1 cellular context compared by ENCODE assay signal in genomic region chr22:19834599-19834998, GRCh38.
TF ChIP-seq lines count a peak whose summit lies in the region.

No MANE protein-coding gene starts in this region.

TF ChIP-seq in K562, 482 proteins besides CTCF, POLR2A, EP300 and RAD21 (continued from another document and continues in another):
- TF ChIP-seq PRDM10 (IDR thresholded peaks at IDR 0.05; ENCODE audit: partially characterized antibody) (no peak), ZBTB7A (IDR thresholded peaks at IDR 0.05; ENCODE audit: borderline replicate concordance, control insufficient read depth, low read depth, low read length) (no peak), BRF1 (IDR thresholded peaks at IDR 0.05; ENCODE audit: borderline replicate concordance, extremely low read depth, insufficient read length) (no peak), MTF1 (CRISPR knock-in tag; IDR thresholded peaks at IDR 0.05; ENCODE audit: borderline replicate concordance) (no peak), TRIM28 (IDR thresholded peaks at IDR 0.05) (no peak), ARID3A (IDR thresholded peaks at IDR 0.05; ENCODE audit: borderline replicate concordance, low read depth, low read length) (no peak), MCM3 (IDR thresholded peaks at IDR 0.05) (no peak), ATF7 (IDR thresholded peaks at IDR 0.05) (no peak), ARHGAP35 (IDR thresholded peaks at IDR 0.05; ENCODE audit: partially characterized antibody) (no peak), CCAR2 (IDR thresholded peaks at IDR 0.05; ENCODE audit: low read depth, low read length) (no peak), SMARCA4 (IDR thresholded peaks at IDR 0.05) (no peak), BDP1 (IDR thresholded peaks at IDR 0.05; ENCODE audit: insufficient read depth, insufficient read length) (no peak), STAT6 (CRISPR knock-in tag; IDR thresholded peaks at IDR 0.05) (no peak), ZNF77 (CRISPR knock-in tag; IDR thresholded peaks at IDR 0.05) (no peak), E2F5 (CRISPR knock-in tag; IDR thresholded peaks at IDR 0.05) (no peak), MAFF (IDR thresholded peaks at IDR 0.05; ENCODE audit: low read length) (no peak), ZNF668 (CRISPR knock-in tag; IDR thresholded peaks at IDR 0.05) (peak; percentile 40; the same call in 1 of the 2 replicates), SNIP1 (IDR thresholded peaks at IDR 0.05; ENCODE audit: low read depth) (peak; percentile 46; the same call in 1 of the 2 replicates), PPARD (CRISPR knock-in tag; IDR thresholded peaks at IDR 0.05) (no peak), PHTF2 (CRISPR knock-in tag; IDR thresholded peaks at IDR 0.05) (no peak), E2F6 (IDR thresholded peaks at IDR 0.05; ENCODE audit: borderline replicate concordance in 1 of 2, extremely low read depth in 1 of 2, insufficient read depth in 1 of 2, insufficient read length in 1 of 2, low read depth in 1 of 2, low read length in 1 of 2, poor library complexity in 1 of 2, severe bottlenecking in 1 of 2) (no peak), USF2 (CRISPR knock-in tag; IDR thresholded peaks at IDR 0.05) (no peak), ZNF512 (tag; IDR thresholded peaks at IDR 0.05) (no peak), ZNF3 (CRISPR knock-in tag; IDR thresholded peaks at IDR 0.05) (no peak), PATZ1 (CRISPR knock-in tag; IDR thresholded peaks at IDR 0.05; ENCODE audit: borderline replicate concordance) (no peak), CHD2 (IDR thresholded peaks at IDR 0.05; ENCODE audit: low read depth, low read length) (no peak), SMC3 (conservative IDR thresholded peaks at IDR 0.05; ENCODE audit: insufficient read depth, low read depth, low read length) (no peak), E2F8 (IDR thresholded peaks at IDR 0.05; ENCODE audit: low read depth, partially characterized antibody) (peak; percentile 23), POLR2AphosphoS2 (IDR thresholded peaks at IDR 0.05; ENCODE audit: low read length) (no peak), SAP30 (IDR thresholded peaks at IDR 0.05; ENCODE audit: borderline replicate concordance, insufficient read depth, low read depth, low read length, poor library complexity, severe bottlenecking) (no peak), TAF9B (IDR thresholded peaks at IDR 0.05; ENCODE audit: partially characterized antibody) (no peak), U2AF1 (optimal IDR thresholded peaks at IDR 0.05; ENCODE audit: low read depth, low read length) (peak; percentile 76), RCOR1 (IDR thresholded peaks at IDR 0.05; ENCODE audit: borderline replicate concordance in 1 of 2, low read depth in 2 of 2, low read length in 2 of 2) (no peak), PHF21A (IDR thresholded peaks at IDR 0.05; ENCODE audit: borderline replicate concordance, low read depth) (no peak), EHMT2 (IDR thresholded peaks at IDR 0.05) (no peak), NCOA4 (IDR thresholded peaks at IDR 0.05; ENCODE audit: partially characterized antibody) (peak; percentile 83), ZNF274 (IDR thresholded peaks at IDR 0.05; ENCODE audit: borderline replicate concordance, low read depth, low read length) (no peak), MCM5 (IDR thresholded peaks at IDR 0.05; ENCODE audit: low read depth) (no peak), HNRNPUL1 (IDR thresholded peaks at IDR 0.05; ENCODE audit: low read length) (no peak)
